ENCODE assay signal across 15 cellular contexts in genomic region chr9:130414910-130415746, GRCh38.
"Had no signal": no experiment of that assay in that cellular context is flagged by ENCODE, and none has a peak within 500 bp of the region (broad histone marks: within the 10 kb centered on the region; RNA-seq: fewer than 3 reads in every experiment).

No MANE protein-coding gene starts in this region.

- ATAC-seq: activated CD8-positive, alpha-beta T cell treated with anti-CD3 and anti-CD28 coated beads for 36 hours; activated T-cell treated with anti-CD3 and anti-CD28 coated beads, Interleukin-2, amount 50 U/mL, for 72 hours; left lung had no signal

- H3K27ac ChIP-seq: ascending aorta, dorsolateral prefrontal cortex, left lung, pancreas, stomach, uterus had no signal

- H3K9me3 ChIP-seq: ascending aorta, left lung, pancreas, stomach, uterus had no signal

- H3K27me3 ChIP-seq: ascending aorta, dorsolateral prefrontal cortex, left lung, pancreas, stomach, uterus had no signal

- DNase-seq: activated CD4-positive, alpha-beta T cell treated with anti-CD3 and anti-CD28 coated beads for 4 hours; activated CD8-positive, alpha-beta memory T cell treated with anti-CD3 and anti-CD28 coated beads, Interleukin-2, amount 50 U/mL, for 4 hours; activated CD8-positive, alpha-beta T cell treated with anti-CD3 and anti-CD28 coated beads for 36 hours; activated gamma-delta T cell treated with Interleukin-2 at 50 U/mL for 16 hours; activated naive CD8-positive, alpha-beta T cell treated with anti-CD3 and anti-CD28 coated beads, Interleukin-2, amount 10 ng/mL, durations not matched to agents 7 days and 5 days; activated T-cell treated with anti-CD3 and anti-CD28 coated beads, Interleukin-2, amount 50 U/mL, for 72 hours; dorsolateral prefrontal cortex; glutamatergic neuron; left lung; pancreas; stimulated activated CD4-positive, alpha-beta T cell treated with anti-CD3 and anti-CD28 coated beads, Interleukin-4, amount 100 ng/mL, for 4 hours; stomach; T-helper 9 cell; uterus had no signal

- H3K4me3 ChIP-seq: ascending aorta, dorsolateral prefrontal cortex, left lung, pancreas, stomach, uterus had no signal

- H3K36me3 ChIP-seq: ascending aorta, left lung, pancreas, stomach, uterus had no signal

- H3K4me1 ChIP-seq: ascending aorta, left lung, pancreas, uterus had no signal
